In genomic region chr17:64183815-64184397, GRCh38 we compare ENCODE assay signal across 1 cellular context.
TF ChIP-seq lines count a peak whose summit lies in the region.

No MANE protein-coding gene starts in this region.

TF ChIP-seq in GM23338, 12 proteins besides CTCF, POLR2A, EP300 and RAD21 (continued from another document):
- TF ChIP-seq, protein P1, sequence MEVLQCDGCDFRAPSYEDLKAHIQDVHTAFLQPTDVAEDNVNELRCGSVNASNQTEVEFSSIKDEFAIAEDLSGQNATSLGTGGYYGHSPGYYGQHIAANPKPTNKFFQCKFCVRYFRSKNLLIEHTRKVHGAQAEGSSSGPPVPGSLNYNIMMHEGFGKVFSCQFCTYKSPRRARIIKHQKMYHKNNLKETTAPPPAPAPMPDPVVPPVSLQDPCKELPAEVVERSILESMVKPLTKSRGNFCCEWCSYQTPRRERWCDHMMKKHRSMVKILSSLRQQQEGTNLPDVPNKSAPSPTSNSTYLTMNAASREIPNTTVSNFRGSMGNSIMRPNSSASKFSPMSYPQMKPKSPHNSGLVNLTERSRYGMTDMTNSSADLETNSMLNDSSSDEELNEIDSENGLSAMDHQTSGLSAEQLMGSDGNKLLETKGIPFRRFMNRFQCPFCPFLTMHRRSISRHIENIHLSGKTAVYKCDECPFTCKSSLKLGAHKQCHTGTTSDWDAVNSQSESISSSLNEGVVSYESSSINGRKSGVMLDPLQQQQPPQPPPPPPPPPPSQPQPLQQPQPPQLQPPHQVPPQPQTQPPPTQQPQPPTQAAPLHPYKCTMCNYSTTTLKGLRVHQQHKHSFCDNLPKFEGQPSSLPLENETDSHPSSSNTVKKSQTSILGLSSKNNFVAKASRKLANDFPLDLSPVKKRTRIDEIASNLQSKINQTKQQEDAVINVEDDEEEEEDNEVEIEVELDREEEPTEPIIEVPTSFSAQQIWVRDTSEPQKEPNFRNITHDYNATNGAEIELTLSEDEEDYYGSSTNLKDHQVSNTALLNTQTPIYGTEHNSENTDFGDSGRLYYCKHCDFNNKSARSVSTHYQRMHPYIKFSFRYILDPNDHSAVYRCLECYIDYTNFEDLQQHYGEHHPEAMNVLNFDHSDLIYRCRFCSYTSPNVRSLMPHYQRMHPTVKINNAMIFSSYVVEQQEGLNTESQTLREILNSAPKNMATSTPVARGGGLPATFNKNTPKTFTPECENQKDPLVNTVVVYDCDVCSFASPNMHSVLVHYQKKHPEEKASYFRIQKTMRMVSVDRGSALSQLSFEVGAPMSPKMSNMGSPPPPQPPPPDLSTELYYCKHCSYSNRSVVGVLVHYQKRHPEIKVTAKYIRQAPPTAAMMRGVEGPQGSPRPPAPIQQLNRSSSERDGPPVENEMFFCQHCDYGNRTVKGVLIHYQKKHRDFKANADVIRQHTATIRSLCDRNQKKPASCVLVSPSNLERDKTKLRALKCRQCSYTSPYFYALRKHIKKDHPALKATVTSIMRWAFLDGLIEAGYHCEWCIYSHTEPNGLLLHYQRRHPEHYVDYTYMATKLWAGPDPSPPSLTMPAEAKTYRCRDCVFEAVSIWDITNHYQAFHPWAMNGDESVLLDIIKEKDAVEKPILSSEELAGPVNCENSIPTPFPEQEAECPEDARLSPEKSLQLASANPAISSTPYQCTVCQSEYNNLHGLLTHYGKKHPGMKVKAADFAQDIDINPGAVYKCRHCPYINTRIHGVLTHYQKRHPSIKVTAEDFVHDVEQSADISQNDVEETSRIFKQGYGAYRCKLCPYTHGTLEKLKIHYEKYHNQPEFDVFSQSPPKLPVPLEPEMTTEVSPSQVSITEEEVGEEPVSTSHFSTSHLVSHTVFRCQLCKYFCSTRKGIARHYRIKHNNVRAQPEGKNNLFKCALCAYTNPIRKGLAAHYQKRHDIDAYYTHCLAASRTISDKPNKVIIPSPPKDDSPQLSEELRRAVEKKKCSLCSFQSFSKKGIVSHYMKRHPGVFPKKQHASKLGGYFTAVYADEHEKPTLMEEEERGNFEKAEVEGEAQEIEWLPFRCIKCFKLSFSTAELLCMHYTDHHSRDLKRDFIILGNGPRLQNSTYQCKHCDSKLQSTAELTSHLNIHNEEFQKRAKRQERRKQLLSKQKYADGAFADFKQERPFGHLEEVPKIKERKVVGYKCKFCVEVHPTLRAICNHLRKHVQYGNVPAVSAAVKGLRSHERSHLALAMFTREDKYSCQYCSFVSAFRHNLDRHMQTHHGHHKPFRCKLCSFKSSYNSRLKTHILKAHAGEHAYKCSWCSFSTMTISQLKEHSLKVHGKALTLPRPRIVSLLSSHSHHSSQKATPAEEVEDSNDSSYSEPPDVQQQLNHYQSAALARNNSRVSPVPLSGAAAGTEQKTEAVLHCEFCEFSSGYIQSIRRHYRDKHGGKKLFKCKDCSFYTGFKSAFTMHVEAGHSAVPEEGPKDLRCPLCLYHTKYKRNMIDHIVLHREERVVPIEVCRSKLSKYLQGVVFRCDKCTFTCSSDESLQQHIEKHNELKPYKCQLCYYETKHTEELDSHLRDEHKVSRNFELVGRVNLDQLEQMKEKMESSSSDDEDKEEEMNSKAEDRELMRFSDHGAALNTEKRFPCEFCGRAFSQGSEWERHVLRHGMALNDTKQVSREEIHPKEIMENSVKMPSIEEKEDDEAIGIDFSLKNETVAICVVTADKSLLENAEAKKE (CRISPR knock-in tag; IDR thresholded peaks at IDR 0.05) = no peak
- TF ChIP-seq NANOG (IDR thresholded peaks at IDR 0.05; ENCODE audit: borderline replicate concordance) = no peak
TF ChIP-seq in GM23338: peak in this region for 0.
